18 cellular contexts compared by ENCODE assay signal in genomic region chr3:117600112-117600511, GRCh38.
DNase-seq lines count a peak whose midpoint lies in the region; ATAC-seq and TF ChIP-seq lines count a peak whose summit lies in the region.
"Had no signal": no experiment of that assay in that cellular context is flagged by ENCODE, and none has a peak within 500 bp of the region (broad histone marks: within the 10 kb centered on the region; RNA-seq: fewer than 3 reads in every experiment).

No MANE protein-coding gene starts in this region.

- H3K4me3 Mint-ChIP-seq in MCF 10A (ENCODE audit: unreplicated experiment), result no peak overlapping the region
- H3K4me3 Mint-ChIP-seq: activated CD8-positive, alpha-beta memory T cell treated with anti-CD3 and anti-CD28 coated beads, Interleukin-2, amount 10 ng/mL, durations not matched to agents 7 days and 5 days; CD8-positive, alpha-beta memory T cell had no signal

- H3K27me3 Mint-ChIP-seq in MCF 10A (ENCODE audit: insufficient read depth, unreplicated experiment), result no peaks in the 10 kb centered on the region
- H3K27me3 Mint-ChIP-seq: activated CD8-positive, alpha-beta memory T cell treated with anti-CD3 and anti-CD28 coated beads, Interleukin-2, amount 10 ng/mL, durations not matched to agents 7 days and 5 days; CD8-positive, alpha-beta memory T cell had no signal

- intact Hi-C loops in body of pancreas (cut with DNase I) (no loop called here), MCF 10A (cut with micrococcal nuclease) (no loop called here)

- DNase-seq in GM06990 (ENCODE audit: extremely low read depth, insufficient read length), result peak; percentile 40
- DNase-seq in body of pancreas, result peak; percentile 21 to 52 (median 38)
- no peak for DNase-seq in coronary artery (ENCODE audit: low spot score)
- no peak for DNase-seq in MCF 10A (ENCODE audit: unreplicated experiment)
- no peak for DNase-seq in HuH-7.5 (ENCODE audit: low spot score)
- DNase-seq: activated CD8-positive, alpha-beta memory T cell treated with anti-CD3 and anti-CD28 coated beads, Interleukin-2, amount 10 ng/mL, durations not matched to agents 7 days and 5 days; esophagus squamous epithelium; mesendoderm; NCI-H146; NCI-H748 treated with DMSO at 0.1 percent for 48 hours; SJCRH30; stimulated activated CD8-positive, alpha-beta memory T cell treated with anti-CD3 and anti-CD28 coated beads, Interleukin-4, amount 100 ng/mL, for 48 hours had no signal

- TF ChIP-seq POLR2A in body of pancreas (IDR thresholded peaks at IDR 0.05), result no peak

- ATAC-seq in GM19438 (IDR thresholded peaks at IDR 0.05; ENCODE audit: low read depth, unreplicated experiment) (peak; percentile 70), HG02852 (IDR thresholded peaks at IDR 0.05; ENCODE audit: unreplicated experiment) (peak; percentile 65), body of pancreas (peak; percentile 80), HG03571 (IDR thresholded peaks at IDR 0.05; ENCODE audit: unreplicated experiment) (no peak)
- ATAC-seq: A549; activated CD8-positive, alpha-beta memory T cell treated with anti-CD3 and anti-CD28 coated beads, Interleukin-2, amount 10 ng/mL, durations not matched to agents 7 days and 5 days; activated naive CD4-positive, alpha-beta T cell treated with anti-CD3 and anti-CD28 coated beads, Interleukin-2, amount 50 U/mL, for 72 hours had no signal

- TF ChIP-seq CTCF in GM06990 (IDR thresholded peaks at IDR 0.05; ENCODE audit: insufficient read depth, low read length, poor library complexity, severe bottlenecking) (no peak), body of pancreas (IDR thresholded peaks at IDR 0.05) (no peak), coronary artery (IDR thresholded peaks at IDR 0.05) (no peak), MCF 10A (IDR thresholded peaks at IDR 0.05; ENCODE audit: unreplicated experiment) (no peak)

- H3K36me3 Mint-ChIP-seq in MCF 10A (ENCODE audit: insufficient read depth, unreplicated experiment), result no peaks in the 10 kb centered on the region
- H3K36me3 Mint-ChIP-seq: activated CD8-positive, alpha-beta memory T cell treated with anti-CD3 and anti-CD28 coated beads, Interleukin-2, amount 10 ng/mL, durations not matched to agents 7 days and 5 days; activated naive CD4-positive, alpha-beta T cell treated with anti-CD3 and anti-CD28 coated beads, Interleukin-2, amount 50 U/mL, for 72 hours; CD8-positive, alpha-beta memory T cell had no signal

- WGBS in body of pancreas, 2 donors, result 13 to 33% methylated on average over 3 of the region's 3 CpGs

- H3K36me3 ChIP-seq in GM06990 (ENCODE audit: control insufficient read depth, insufficient read depth, low read length), result no peaks in the 10 kb centered on the region
- no peaks in the 10 kb centered on the region for H3K36me3 ChIP-seq in body of pancreas (replicated peaks in 1 of 2; ENCODE audit: insufficient read depth in 1 of 2, low read depth in 2 of 2)
- H3K36me3 ChIP-seq: esophagus squamous epithelium, SJCRH30 had no signal

- BruUV-seq in MCF 10A (replicated peaks; lab: Mats Ljungman, UMichigan), result no TSS peak

- H3K27ac ChIP-seq in body of pancreas (no peak overlapping the region), coronary artery (no peak overlapping the region)
- H3K27ac ChIP-seq: A549, esophagus squamous epithelium, SJCRH30 had no signal

- H3K4me3 ChIP-seq in GM06990 (replicated peaks; ENCODE audit: low read depth, low read length) (no peak overlapping the region), body of pancreas (no peak overlapping the region), coronary artery (no peak overlapping the region)
- H3K4me3 ChIP-seq: A549, esophagus squamous epithelium, SJCRH30 had no signal

- CTCF ChIA-PET in MCF 10A (lab: Yijun Ruan, JAX), result interaction anchor here (1.2 kb wide), 1 partner anchor 9 kb away, joined by 3 read pairs; no protein-coding TSS in a partner anchor

- H3K27ac Mint-ChIP-seq in MCF 10A (ENCODE audit: low read depth, unreplicated experiment), result no peak overlapping the region
- H3K27ac Mint-ChIP-seq: activated CD8-positive, alpha-beta memory T cell treated with anti-CD3 and anti-CD28 coated beads, Interleukin-2, amount 10 ng/mL, durations not matched to agents 7 days and 5 days; CD8-positive, alpha-beta memory T cell had no signal

- POLR2A ChIA-PET in MCF 10A (lab: Yijun Ruan, JAX), result no interaction called here

- H3K9me3 ChIP-seq in body of pancreas, result no peaks in the 10 kb centered on the region
- H3K9me3 ChIP-seq: A549, esophagus squamous epithelium, SJCRH30 had no signal

- H3K27me3 ChIP-seq in GM06990 (replicated peaks; ENCODE audit: control insufficient read depth, insufficient read depth, low read length) (no peaks in the 10 kb centered on the region), body of pancreas (no peaks in the 10 kb centered on the region)
- H3K27me3 ChIP-seq: esophagus squamous epithelium, SJCRH30 had no signal

- peaks cover 8% of the 10 kb centered on the region for H3K4me1 ChIP-seq in body of pancreas
- H3K4me1 ChIP-seq: A549, esophagus squamous epithelium had no signal

- no peaks in the 10 kb centered on the region for H3K4me1 Mint-ChIP-seq in MCF 10A (ENCODE audit: insufficient read depth, unreplicated experiment)
- H3K4me1 Mint-ChIP-seq: activated CD8-positive, alpha-beta memory T cell treated with anti-CD3 and anti-CD28 coated beads, Interleukin-2, amount 10 ng/mL, durations not matched to agents 7 days and 5 days; CD8-positive, alpha-beta memory T cell had no signal

- no peaks in the 10 kb centered on the region for H3K9me3 Mint-ChIP-seq in MCF 10A (ENCODE audit: unreplicated experiment)

Comparison
In these comparisons a context has a peak if more than half of its experiments do, and no peak if none do; other contexts are left out.
1. DNase-seq: peak in GM06990 (single experiment) and body of pancreas (4 of 4); none in coronary artery (single experiment), MCF 10A (single experiment) and HuH-7.5 (single experiment).